Comparison of ENCODE assay signal across 8 cellular contexts in the genomic region with DNA sequence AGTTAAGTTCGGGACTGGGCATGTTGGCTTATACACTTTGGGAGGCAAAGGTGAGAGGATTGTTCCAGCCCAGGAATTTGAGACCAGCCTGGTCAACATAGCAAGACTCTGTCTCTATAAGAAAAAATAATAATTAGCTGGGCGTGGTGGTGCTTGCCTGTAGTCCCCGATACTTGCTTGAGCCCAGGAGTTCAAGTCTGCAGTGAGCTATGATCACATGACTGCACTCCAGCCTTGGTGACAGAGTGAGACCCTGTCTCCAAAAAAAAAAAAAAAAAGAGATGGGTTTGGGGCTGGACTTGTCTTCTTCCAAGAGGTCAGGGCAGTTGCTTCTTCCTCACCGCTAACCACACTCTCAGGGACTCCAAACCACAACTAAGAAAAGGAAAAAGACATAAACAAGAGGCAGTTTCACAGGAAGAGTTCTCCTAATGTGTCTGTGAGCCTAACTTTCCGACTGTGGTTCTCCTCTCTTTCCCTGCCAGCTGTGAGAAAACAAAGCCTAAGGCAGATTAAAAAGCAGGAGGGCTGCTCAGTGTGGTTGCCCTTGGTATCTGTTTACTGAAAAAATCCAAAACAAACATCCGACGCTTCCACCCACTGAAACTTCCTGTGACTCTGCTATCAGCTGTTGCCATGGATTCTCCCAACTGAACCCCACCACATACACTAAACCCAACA. TPM values are rescaled to one million over a fixed set of nuclear protein-coding genes. Genes with fewer than 3 reads are reported as not detected.
DNase-seq lines count a peak whose midpoint lies in the region; TF ChIP-seq lines count a peak whose summit lies in the region.

No MANE protein-coding gene starts in this region.

- no peak overlapping the region for H2AFZ ChIP-seq in MM.1S (ENCODE audit: low read length)

- peaks cover 93% of the 10 kb centered on the region for H3K27me3 ChIP-seq in MM.1S (replicated peaks; ENCODE audit: insufficient read depth, low read length)

- DNase-seq in EL (peak; percentile 79), NCI-H69 (lab: John Stamatoyannopoulos, UW) (peak; percentile 24), dermis microvascular lymphatic vessel endothelial cell (ENCODE audit: low read depth in 2 of 2) (peak; percentile 89 to 91), osteocyte (ENCODE audit: extremely low spot score, unreplicated experiment) (no peak), NCI-H2029 treated with DMSO at 0.1 percent for 48 hours (lab: John Stamatoyannopoulos, UW) (no peak), MM.1S (no peak), posterior cingulate gyrus (no peak), cardiac septum (ENCODE audit: low spot score) (no peak)

- H3K9ac ChIP-seq in MM.1S (ENCODE audit: low read length), result no peak overlapping the region

- no peak overlapping the region for H3K4me2 ChIP-seq in MM.1S (ENCODE audit: low read depth, low read length)

- H3K4me1 ChIP-seq in MM.1S (ENCODE audit: low read length), result peaks cover 16% of the 10 kb centered on the region

- H3K4me3 ChIP-seq in MM.1S (ENCODE audit: low read length), result no peak overlapping the region

- no peak overlapping the region for H3K27ac ChIP-seq in MM.1S (ENCODE audit: low read length)

- no peaks in the 10 kb centered on the region for H3K9me3 Mint-ChIP-seq in osteocyte (ENCODE audit: unreplicated experiment)

- TF ChIP-seq CTCF in osteocyte (IDR thresholded peaks at IDR 0.05) (no peak), MM.1S (IDR thresholded peaks at IDR 0.05; ENCODE audit: low read length) (no peak)

- peaks cover 86% of the 10 kb centered on the region for H3K4me1 Mint-ChIP-seq in osteocyte (ENCODE audit: unreplicated experiment)

- peak overlapping the region; percentile 100 for H3K27ac Mint-ChIP-seq in osteocyte (ENCODE audit: unreplicated experiment)

- no peaks in the 10 kb centered on the region for H3K79me2 ChIP-seq in MM.1S (ENCODE audit: low read length)

- H3K27me3 Mint-ChIP-seq in osteocyte (ENCODE audit: unreplicated experiment), result no peaks in the 10 kb centered on the region

- intact Hi-C loops in posterior cingulate gyrus (cut with DNase I) (no loop called here), cardiac septum (cut with DNase I) (no loop called here)

- H3K9me2 ChIP-seq in MM.1S (replicated peaks; ENCODE audit: insufficient read depth, low read length), result no peaks in the 10 kb centered on the region

- H3F3A ChIP-seq in MM.1S (ENCODE audit: insufficient read depth, low read length), result no peaks in the 10 kb centered on the region

- no peaks in the 10 kb centered on the region for H4K20me1 ChIP-seq in MM.1S (ENCODE audit: insufficient read depth, low read length)

- H3K36me3 ChIP-seq in MM.1S (replicated peaks; ENCODE audit: insufficient read depth, low read length), result no peaks in the 10 kb centered on the region

- H3K9me3 ChIP-seq in MM.1S (replicated peaks; ENCODE audit: insufficient read depth, low read length), result no peaks in the 10 kb centered on the region

- H3K4me3 Mint-ChIP-seq in osteocyte (ENCODE audit: unreplicated experiment), result peak overlapping the region; percentile 23

- peaks cover 14% of the 10 kb centered on the region for H3K36me3 Mint-ChIP-seq in osteocyte (ENCODE audit: unreplicated experiment)

RNA-seq across cellular contexts. Expression of a gene that starts 2.4 kb away (rescaled TPM):
- total RNA-seq in dermis microvascular lymphatic vessel endothelial cell, result 81.9 and 88.2 TPM in 2 replicates
- 266 and 328 TPM in 2 replicates for total RNA-seq in osteocyte
- 27.2 TPM for total RNA-seq in cardiac septum

RNA-seq across cellular contexts. Expression of a gene that starts 29.8 kb away (rescaled TPM):
- total RNA-seq in dermis microvascular lymphatic vessel endothelial cell (126 and 172 TPM in 2 replicates), osteocyte (52.9 and 57.9 TPM in 2 replicates), cardiac septum (12.1 TPM)

RNA-seq across cellular contexts. Expression of a gene that starts 39.2 kb away (rescaled TPM):
- 8.9 and 11.6 TPM in 2 replicates for total RNA-seq in dermis microvascular lymphatic vessel endothelial cell
- 36.5 and 42.2 TPM in 2 replicates for total RNA-seq in osteocyte
- total RNA-seq in cardiac septum, result 16.6 TPM

RNA-seq across cellular contexts. Expression of a gene that starts 40.9 kb away (rescaled TPM):
- total RNA-seq in dermis microvascular lymphatic vessel endothelial cell (not detected in 2 replicates), osteocyte (0.16 and 0.24 TPM in 2 replicates), cardiac septum (0.08 TPM)

RNA-seq across cellular contexts. Expression of a gene that starts 55.6 kb away (rescaled TPM):
- total RNA-seq in dermis microvascular lymphatic vessel endothelial cell, result not detected in 2 replicates
- 0.16 TPM in 1 of 2 replicates, not detected in the other for total RNA-seq in osteocyte
- not detected for total RNA-seq in cardiac septum

Comparison
In these comparisons a context has a peak if more than half of its experiments do, and no peak if none do; other contexts are left out.
1. DNase-seq: peak in EL (single experiment), NCI-H69 (single experiment) and dermis microvascular lymphatic vessel endothelial cell (2 of 2); none in osteocyte (single experiment), NCI-H2029 treated with DMSO at 0.1 percent for 48 hours (single experiment), MM.1S (single experiment), posterior cingulate gyrus (0 of 10) and cardiac septum (single experiment).